ENCODE assay signal across 17 cellular contexts in the genomic region with DNA sequence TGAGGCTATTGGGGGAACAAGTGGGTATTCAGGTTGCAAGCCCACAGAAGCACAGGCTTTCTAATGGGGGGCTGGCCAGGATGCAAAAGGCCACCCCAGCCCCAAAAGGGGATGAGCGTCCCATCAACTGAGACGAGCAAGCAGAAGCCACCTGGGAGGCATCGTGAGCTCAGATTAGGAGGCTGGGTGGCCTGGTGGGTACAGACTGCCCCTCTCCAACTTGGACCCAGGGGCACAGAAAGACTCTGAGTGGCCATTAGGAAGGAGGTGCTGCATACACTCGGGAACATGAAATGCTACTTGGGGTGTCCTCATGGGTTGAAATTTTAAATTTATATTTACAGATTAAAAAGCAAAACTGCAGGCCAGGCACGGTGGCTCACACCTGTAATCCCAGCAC. TPM values are rescaled to one million over a fixed set of nuclear protein-coding genes. Genes with fewer than 3 reads are reported as not detected.
DNase-seq lines count a peak whose midpoint lies in the region; ATAC-seq, FAIRE-seq and TF ChIP-seq lines count a peak whose summit lies in the region.
"Had no signal": no experiment of that assay in that cellular context is flagged by ENCODE, and none has a peak within 500 bp of the region (broad histone marks: within the 10 kb centered on the region; RNA-seq: fewer than 3 reads in every experiment).

No MANE protein-coding gene starts in this region.

- peak overlapping the region; percentile 77 for H3K27ac Mint-ChIP-seq in MCF 10A (ENCODE audit: low read depth, unreplicated experiment)
- H3K27ac Mint-ChIP-seq in osteocyte (ENCODE audit: unreplicated experiment): no peak overlapping the region
- H3K27ac Mint-ChIP-seq: CD14-positive monocyte had no signal

- TF ChIP-seq EP300 in esophagus muscularis mucosa (IDR thresholded peaks at IDR 0.05) (no peak), HepG2 (IDR thresholded peaks at IDR 0.05; ENCODE audit: low read depth in 2 of 2, low read length in 2 of 2) (no peak), HepG2 (CRISPR knock-in tag; IDR thresholded peaks at IDR 0.05; ENCODE audit: borderline replicate concordance) (no peak)

- in situ Hi-C loops in HepG2 (cut with HindIII; ENCODE audit: extremely low pct_ligation_motif_present, low pct_unique_long_range_greater_than_20kb): no loop called here

- no peak overlapping the region for H3K4me2 ChIP-seq in HepG2 (ENCODE audit: low read depth, low read length)
- H3K4me2 ChIP-seq: BLaER1 had no signal

- DNase-seq in MCF 10A (ENCODE audit: unreplicated experiment): no peak
- DNase-seq in breast epithelium (ENCODE audit: low spot score in 2 of 2): no peak
- DNase-seq in esophagus muscularis mucosa (ENCODE audit: extremely low spot score): peak; percentile 64
- DNase-seq in osteocyte (ENCODE audit: extremely low spot score, unreplicated experiment): peak; percentile 60
- DNase-seq in stimulated activated CD4-positive, alpha-beta T cell treated with anti-CD3 and anti-CD28 coated beads, Interleukin-4, amount 100 ng/mL, for 4 hours: no peak
- no peak for DNase-seq in HepG2 (ENCODE audit: low spot score)
- DNase-seq: 8988T; CD4-positive, alpha-beta memory T cell; DMS153; DMS79; GDM1; GM23248 had no signal

- ATAC-seq in HepG2: no peak
- no peak for ATAC-seq in GM19395 (IDR thresholded peaks at IDR 0.05; ENCODE audit: unreplicated experiment)

- no peaks in the 10 kb centered on the region for H3K27me3 ChIP-seq in breast epithelium
- H3K27me3 ChIP-seq in esophagus muscularis mucosa: no peaks in the 10 kb centered on the region
- no peaks in the 10 kb centered on the region for H3K27me3 ChIP-seq in HepG2 (ENCODE audit: control insufficient read depth in 1 of 2, insufficient read depth in 2 of 2, low read length in 2 of 2)
- H3K27me3 ChIP-seq: BLaER1 had no signal

- no peak for TF ChIP-seq CTCF in MCF 10A (IDR thresholded peaks at IDR 0.05; ENCODE audit: unreplicated experiment)
- no peak for TF ChIP-seq CTCF in breast epithelium (IDR thresholded peaks at IDR 0.05)
- TF ChIP-seq CTCF in esophagus muscularis mucosa (IDR thresholded peaks at IDR 0.05): no peak
- TF ChIP-seq CTCF in osteocyte (IDR thresholded peaks at IDR 0.05): no peak
- TF ChIP-seq CTCF in HepG2 (CRISPR knock-in tag; IDR thresholded peaks at IDR 0.05): no peak

- H3K4me3 ChIP-seq in breast epithelium (no peak overlapping the region), esophagus muscularis mucosa (no peak overlapping the region), HepG2 (replicated peaks in 1 of 3; ENCODE audit: insufficient read depth in 1 of 3, low read depth in 2 of 3, low read length in 3 of 3) (no peak overlapping the region)
- H3K4me3 ChIP-seq: BLaER1, GM23248, HAP-1 had no signal

- TF ChIP-seq POLR2A in breast epithelium (IDR thresholded peaks at IDR 0.05) (no peak), esophagus muscularis mucosa (IDR thresholded peaks at IDR 0.05; ENCODE audit: low read depth) (no peak), HepG2 (IDR thresholded peaks at IDR 0.05; ENCODE audit: insufficient read depth in 1 of 2, low read depth in 2 of 2, low read length in 2 of 2) (no peak)

- H3K9me3 Mint-ChIP-seq in MCF 10A (ENCODE audit: unreplicated experiment) (no peaks in the 10 kb centered on the region), osteocyte (ENCODE audit: unreplicated experiment) (no peaks in the 10 kb centered on the region)
- H3K9me3 Mint-ChIP-seq: CD4-positive, alpha-beta memory T cell had no signal

- no peaks in the 10 kb centered on the region for H3K4me1 ChIP-seq in breast epithelium
- peaks cover 7 to 14% (median 11%) of the 10 kb centered on the region in 4 donors for H3K4me1 ChIP-seq in esophagus muscularis mucosa
- H3K4me1 ChIP-seq in HepG2 (ENCODE audit: insufficient read depth, low read length): peaks cover 38% of the 10 kb centered on the region
- H3K4me1 ChIP-seq: HAP-1 had no signal

- H3K9ac ChIP-seq in HepG2 (ENCODE audit: insufficient read depth, low read depth, low read length): no peak overlapping the region
- H3K9ac ChIP-seq: BLaER1, GM23248 had no signal

- CTCF ChIA-PET in MCF 10A (lab: Yijun Ruan, JAX) (no interaction called here), HepG2 (lab: Yijun Ruan, JAX; ENCODE audit: low intra/inter-chr PET ratio, low total read pairs) (no interaction called here)

- BruUV-seq in MCF 10A (replicated peaks; lab: Mats Ljungman, UMichigan) (no TSS peak), HepG2 (replicated peaks; lab: Mats Ljungman, UMichigan) (no TSS peak)

- H3K36me3 Mint-ChIP-seq in MCF 10A (ENCODE audit: insufficient read depth, unreplicated experiment) (peaks cover 5% of the 10 kb centered on the region), osteocyte (ENCODE audit: unreplicated experiment) (peaks cover 3% of the 10 kb centered on the region)

- no peaks in the 10 kb centered on the region for H3K79me2 ChIP-seq in HepG2 (ENCODE audit: insufficient read depth, low read length)

- H3K4me3 Mint-ChIP-seq in MCF 10A (ENCODE audit: unreplicated experiment): no peak overlapping the region
- no peak overlapping the region for H3K4me3 Mint-ChIP-seq in osteocyte (ENCODE audit: unreplicated experiment)
- H3K4me3 Mint-ChIP-seq: CD14-positive monocyte; CD4-positive, alpha-beta memory T cell had no signal

- no peaks in the 10 kb centered on the region for H4K20me1 ChIP-seq in HepG2 (ENCODE audit: insufficient read depth, low read length)

- H3K4me1 Mint-ChIP-seq in MCF 10A (ENCODE audit: insufficient read depth, unreplicated experiment): peaks cover 48% of the 10 kb centered on the region
- H3K4me1 Mint-ChIP-seq in osteocyte (ENCODE audit: unreplicated experiment): peaks cover 34% of the 10 kb centered on the region

- FAIRE-seq in HepG2 (lab: Jason Lieb, UNC): no peak
- FAIRE-seq: GM19239 had no signal

- intact Hi-C loops in MCF 10A (cut with micrococcal nuclease): no loop called here
- intact Hi-C loops in breast epithelium (cut with DNase I; ENCODE audit: low total_unique reads): no loop called here
- intact Hi-C loops in esophagus muscularis mucosa (cut with DNase I): no loop called here
- intact Hi-C loops in HepG2 (cut with micrococcal nuclease; ENCODE audit: unreplicated experiment): loop anchor here (10.0 kb wide), 1 partner anchor 60 kb away; no protein-coding TSS in a partner anchor

- H3K9me3 ChIP-seq in breast epithelium (no peaks in the 10 kb centered on the region), esophagus muscularis mucosa (no peaks in the 10 kb centered on the region), HepG2 (ENCODE audit: low read length) (no peaks in the 10 kb centered on the region)
- H3K9me3 ChIP-seq: BLaER1, HAP-1 had no signal

- 94% methylated on average over 5 of the region's 5 CpGs for WGBS in esophagus muscularis mucosa
- WGBS in HepG2 (ENCODE audit: low lambda C conversion rate): 92% methylated on average over 4 of the region's 5 CpGs

- POLR2A ChIA-PET in MCF 10A (lab: Yijun Ruan, JAX) (no interaction called here), HepG2 (lab: Yijun Ruan, JAX) (no interaction called here)

- H3K27ac ChIP-seq in breast epithelium (no peak overlapping the region), esophagus muscularis mucosa (replicated peaks in 1 of 4) (no peak overlapping the region), HepG2 (ENCODE audit: extremely low read length, insufficient read depth, low read length) (no peak overlapping the region)
- H3K27ac ChIP-seq: BLaER1, GM23248 had no signal

- TF ChIP-seq RAD21 in HepG2 (CRISPR knock-in tag; IDR thresholded peaks at IDR 0.05): no peak

- no peaks in the 10 kb centered on the region for H3K36me3 ChIP-seq in breast epithelium
- H3K36me3 ChIP-seq in esophagus muscularis mucosa: peaks cover 5 to 30% (median 11%) of the 10 kb centered on the region in 4 donors
- H3K36me3 ChIP-seq in HepG2 (replicated peaks in 1 of 2; ENCODE audit: control insufficient read depth in 1 of 2, insufficient read depth in 2 of 2, low read length in 2 of 2): no peaks in the 10 kb centered on the region
- H3K36me3 ChIP-seq: HAP-1 had no signal

- H3K27me3 Mint-ChIP-seq in MCF 10A (ENCODE audit: insufficient read depth, unreplicated experiment) (no peaks in the 10 kb centered on the region), osteocyte (ENCODE audit: unreplicated experiment) (no peaks in the 10 kb centered on the region)
- H3K27me3 Mint-ChIP-seq: CD4-positive, alpha-beta memory T cell had no signal

- no peak overlapping the region for H2AFZ ChIP-seq in HepG2 (ENCODE audit: low read length)
- H2AFZ ChIP-seq: GM23248 had no signal

TF ChIP-seq in HepG2, 621 proteins besides CTCF, POLR2A, EP300 and RAD21 (continues in another document):
- TF ChIP-seq ZFY (CRISPR knock-in tag; IDR thresholded peaks at IDR 0.05) (no peak), ZFP37 (CRISPR knock-in tag; IDR thresholded peaks at IDR 0.05; ENCODE audit: borderline replicate concordance) (no peak)

RNA-seq across cellular contexts. Expression of gene SLC41A3, which starts 29.1 kb away (rescaled TPM):
- total RNA-seq in MCF 10A (2022): 34.9 and 43.2 TPM in 2 replicates
- total RNA-seq in breast epithelium: 10 to 100 TPM; 42.6 to 53.7 (median 50.1) TPM
- 10 to 100 TPM; 31.6 to 68.1 (median 38.9) TPM for total RNA-seq in esophagus muscularis mucosa
- total RNA-seq in osteocyte: 80.6 and 89.2 TPM in 2 replicates
- total RNA-seq in HepG2 (2016; rRNA removed; fragmentation: Illumina TruSeq; extraction: Trizol): 16.2 and 26.0 TPM in 2 replicates
- total RNA-seq in HepG2 (2016; cell fraction: cytosol; rRNA removed; fragmentation: Illumina TruSeq; extraction: Trizol; ENCODE audit: low read depth): 13.0 and 13.9 TPM in 2 replicates
- total RNA-seq in HepG2 (2016; cell fraction: insoluble cytoplasmic fraction; rRNA removed; fragmentation: Illumina TruSeq; extraction: Trizol): 14.4 and 25.9 TPM in 2 replicates
- total RNA-seq in HepG2 (2016; cell fraction: membrane; rRNA removed; fragmentation: Illumina TruSeq; extraction: Trizol): 26.7 and 29.5 TPM in 2 replicates
- total RNA-seq in HepG2 (2016; cell fraction: nucleus; rRNA removed; fragmentation: Illumina TruSeq; extraction: Trizol): 29.5 and 32.0 TPM in 2 replicates
- 71.1 and 86.1 TPM in 2 replicates for polyA plus RNA-seq in HepG2 (2011; rRNA removed)
- polyA plus RNA-seq in HepG2 (2011; cell fraction: cytosol; rRNA removed): 96.6 and 106 TPM in 2 replicates
- polyA plus RNA-seq in HepG2 (2011; cell fraction: nucleus; rRNA removed): 91.3 and 94.1 TPM in 2 replicates
- polyA plus RNA-seq in HepG2 (2012): 29.5 and 44.0 TPM in 2 replicates
- 14.8 and 14.9 TPM in 2 replicates for polyA plus RNA-seq in HepG2 (2016; cell fraction: cytosol; fragmentation: Illumina TruSeq; extraction: Trizol; ENCODE audit: low read depth)
- 15.7 and 17.4 TPM in 2 replicates for polyA plus RNA-seq in HepG2 (2016; cell fraction: insoluble cytoplasmic fraction; fragmentation: Illumina TruSeq; extraction: Trizol; ENCODE audit: low read depth)
- polyA plus RNA-seq in HepG2 (2016; cell fraction: membrane; fragmentation: Illumina TruSeq; extraction: Trizol; ENCODE audit: low read depth): 21.4 and 26.3 TPM in 2 replicates
- 46.8 and 48.2 TPM in 2 replicates for polyA plus RNA-seq in HepG2 (2016; cell fraction: nucleus; fragmentation: Illumina TruSeq; extraction: Trizol; ENCODE audit: insufficient read depth, low read depth)
- polyA minus RNA-seq in HepG2 (2011; rRNA and poly(A)+ RNA removed; ENCODE audit: low replicate concordance): 115 and 139 TPM in 2 replicates
- polyA minus RNA-seq in HepG2 (2011; cell fraction: cytosol; rRNA and poly(A)+ RNA removed): 31.0 and 41.7 TPM in 2 replicates
- polyA minus RNA-seq in HepG2 (2011; cell fraction: nucleus; rRNA and poly(A)+ RNA removed): 32.1 and 40.2 TPM in 2 replicates

Comparison
In these comparisons a context has a peak if more than half of its experiments do, and no peak if none do; other contexts are left out.
1. DNase-seq: peak in esophagus muscularis mucosa (single experiment) and osteocyte (single experiment); none in MCF 10A (single experiment), breast epithelium (0 of 2), stimulated activated CD4-positive, alpha-beta T cell treated with anti-CD3 and anti-CD28 coated beads, Interleukin-4, amount 100 ng/mL, for 4 hours (0 of 2) and HepG2 (single experiment).